12 cellular contexts compared by ENCODE assay signal in genomic region chr12:89327477-89328094, GRCh38.
"Had no signal": no experiment of that assay in that cellular context is flagged by ENCODE, and none has a peak within 500 bp of the region (broad histone marks: within the 10 kb centered on the region; RNA-seq: fewer than 3 reads in every experiment).

No MANE protein-coding gene starts in this region.

- ATAC-seq: psoas muscle; stimulated activated naive CD8-positive, alpha-beta T cell treated with anti-CD3 and anti-CD28 coated beads, Interleukin-15, amount 100 ng/mL, for 72 hours had no signal

- H3K36me3 ChIP-seq: adrenal gland, colonic mucosa, heart left ventricle, tibial artery had no signal

- H3K27ac ChIP-seq: colonic mucosa, psoas muscle, tibial artery had no signal

- H3K9me3 ChIP-seq: colonic mucosa, tibial artery had no signal

- DNase-seq: activated CD4-positive, CD25-positive, alpha-beta regulatory T cell; activated naive CD4-positive, alpha-beta T cell treated with anti-CD3 and anti-CD28 coated beads, Interleukin-2, amount 50 U/mL, for 16 hours; adrenal gland; colonic mucosa; effector CD8-positive, alpha-beta T cell; heart left ventricle; kidney; occipital lobe; psoas muscle; stimulated activated CD4-positive, alpha-beta T cell treated with anti-CD3 and anti-CD28 coated beads, Interleukin-4, amount 100 ng/mL, for 24 hours; stimulated activated naive CD8-positive, alpha-beta T cell treated with anti-CD3 and anti-CD28 coated beads, Interleukin-15, amount 100 ng/mL, for 72 hours; tibial artery had no signal

- H3K4me3 ChIP-seq: adrenal gland, colonic mucosa, heart left ventricle, psoas muscle, tibial artery had no signal

- H3K27me3 ChIP-seq: adrenal gland, colonic mucosa, heart left ventricle, tibial artery had no signal

- H3K4me1 ChIP-seq: colonic mucosa, psoas muscle had no signal
